ENCODE assay signal across 20 cellular contexts in genomic region chr5:175344331-175345200, GRCh38.
DNase-seq lines count a peak whose midpoint lies in the region; ATAC-seq, FAIRE-seq and TF ChIP-seq lines count a peak whose summit lies in the region.
"Had no signal": no experiment of that assay in that cellular context is flagged by ENCODE, and none has a peak within 500 bp of the region (broad histone marks: within the 10 kb centered on the region; RNA-seq: fewer than 3 reads in every experiment).

No MANE protein-coding gene starts in this region.

- H3K27me3 ChIP-seq in SJSA1 (replicated peaks) (no peaks in the 10 kb centered on the region), foreskin keratinocyte (no peaks in the 10 kb centered on the region)

- H3K4me3 Mint-ChIP-seq in activated naive CD4-positive, alpha-beta T cell treated with anti-CD3 and anti-CD28 coated beads, Interleukin-2, amount 10 ng/mL, durations not matched to agents 7 days and 5 days = no peak overlapping the region
- H3K4me3 Mint-ChIP-seq: activated CD8-positive, alpha-beta memory T cell treated with anti-CD3 and anti-CD28 coated beads, Interleukin-2, amount 10 ng/mL, durations not matched to agents 7 days and 5 days; activated naive CD4-positive, alpha-beta T cell treated with anti-CD3 and anti-CD28 coated beads, Interleukin-2, amount 50 U/mL, for 24 hours; HFFc6; nephron; stimulated activated naive CD8-positive, alpha-beta T cell treated with anti-CD3 and anti-CD28 coated beads, Interleukin-15, Interleukin-2, amounts not matched to agents 100 ng/mL and 50 ng/mL, for 24 hours had no signal

- peaks cover 53% of the 10 kb centered on the region for H3K4me1 ChIP-seq in SJSA1 (replicated peaks)
- H3K4me1 ChIP-seq in foreskin keratinocyte = peaks cover 32% of the 10 kb centered on the region

- CTCF ChIA-PET in activated naive CD4-positive, alpha-beta T cell treated with anti-CD3 and anti-CD28 coated beads, Interleukin-2, amount 10 ng/mL, durations not matched to agents 7 days and 5 days (lab: Charles Lee) = no interaction called here

- H3K9me3 Mint-ChIP-seq in activated naive CD4-positive, alpha-beta T cell treated with anti-CD3 and anti-CD28 coated beads, Interleukin-2, amount 10 ng/mL, durations not matched to agents 7 days and 5 days = peaks cover 2% of the 10 kb centered on the region
- H3K9me3 Mint-ChIP-seq: nephron; stimulated activated naive CD8-positive, alpha-beta T cell treated with anti-CD3 and anti-CD28 coated beads, Interleukin-15, Interleukin-2, amounts not matched to agents 100 ng/mL and 50 ng/mL, for 24 hours had no signal

- no peaks in the 10 kb centered on the region for H3K27me3 Mint-ChIP-seq in activated naive CD4-positive, alpha-beta T cell treated with anti-CD3 and anti-CD28 coated beads, Interleukin-2, amount 10 ng/mL, durations not matched to agents 7 days and 5 days
- H3K27me3 Mint-ChIP-seq: activated CD8-positive, alpha-beta memory T cell treated with anti-CD3 and anti-CD28 coated beads, Interleukin-2, amount 10 ng/mL, durations not matched to agents 7 days and 5 days had no signal

- ATAC-seq in foreskin keratinocyte = peak; percentile 60
- ATAC-seq: activated CD8-positive, alpha-beta memory T cell treated with anti-CD3 and anti-CD28 coated beads, Interleukin-2, amount 10 ng/mL, durations not matched to agents 7 days and 5 days; sciatic nerve had no signal

- no peaks in the 10 kb centered on the region for H3K36me3 ChIP-seq in SJSA1

- H3K27ac ChIP-seq in SJSA1 (peak overlapping the region; percentile 42), foreskin keratinocyte (peak overlapping the region; percentile 8)
- H3K27ac ChIP-seq: VCaP had no signal

- no peak overlapping the region for H3K4me3 ChIP-seq in SJSA1

- no peaks in the 10 kb centered on the region for H3K36me3 Mint-ChIP-seq in activated naive CD4-positive, alpha-beta T cell treated with anti-CD3 and anti-CD28 coated beads, Interleukin-2, amount 10 ng/mL, durations not matched to agents 7 days and 5 days
- H3K36me3 Mint-ChIP-seq: activated CD8-positive, alpha-beta memory T cell treated with anti-CD3 and anti-CD28 coated beads, Interleukin-2, amount 10 ng/mL, durations not matched to agents 7 days and 5 days; activated naive CD4-positive, alpha-beta T cell treated with anti-CD3 and anti-CD28 coated beads, Interleukin-2, amount 50 U/mL, for 24 hours had no signal

- DNase-seq in NCI-H2196 (lab: John Stamatoyannopoulos, UW; ENCODE audit: unreplicated experiment) = peak; percentile 11
- no peak for DNase-seq in NCI-H2196 treated with DMSO at 0.1 percent for 48 hours (lab: John Stamatoyannopoulos, UW; ENCODE audit: unreplicated experiment)
- DNase-seq in SJSA1 (ENCODE audit: low read depth in 1 of 2, low spot score in 2 of 2) = peak; percentile 92 to 97
- peak; percentile 85 to 89 for DNase-seq in foreskin keratinocyte
- peak; percentile 81 for DNase-seq in urothelium cell line (ENCODE audit: low spot score)
- DNase-seq in activated naive CD4-positive, alpha-beta T cell treated with anti-CD3 and anti-CD28 coated beads, Interleukin-2, amount 10 ng/mL, durations not matched to agents 7 days and 5 days = no peak
- no peak for DNase-seq in activated T-cell treated with anti-CD3 and anti-CD28 coated beads for 4 hours
- no peak for DNase-seq in GM19240 (ENCODE audit: insufficient read length, low spot score)
- DNase-seq: 8988T; activated CD8-positive, alpha-beta memory T cell treated with anti-CD3 and anti-CD28 coated beads, Interleukin-2, amount 10 ng/mL, durations not matched to agents 7 days and 5 days; HFFc6; NCI-H2107; NK-92 treated with Interleukin-12 subunit alpha and Interleukin-12 subunit beta, amount 100 ng/mL, for 24 hours; SK-N-SH had no signal

- no peak overlapping the region for H3K27ac Mint-ChIP-seq in activated naive CD4-positive, alpha-beta T cell treated with anti-CD3 and anti-CD28 coated beads, Interleukin-2, amount 10 ng/mL, durations not matched to agents 7 days and 5 days
- H3K27ac Mint-ChIP-seq: activated CD8-positive, alpha-beta memory T cell treated with anti-CD3 and anti-CD28 coated beads, Interleukin-2, amount 10 ng/mL, durations not matched to agents 7 days and 5 days; activated naive CD4-positive, alpha-beta T cell treated with anti-CD3 and anti-CD28 coated beads, Interleukin-2, amount 50 U/mL, for 24 hours; HFFc6; nephron; stimulated activated naive CD8-positive, alpha-beta T cell treated with anti-CD3 and anti-CD28 coated beads, Interleukin-15, Interleukin-2, amounts not matched to agents 100 ng/mL and 50 ng/mL, for 24 hours had no signal

- TF ChIP-seq CTCF in foreskin keratinocyte (conservative IDR thresholded peaks at IDR 0.05) = peak; percentile 24

- no peaks in the 10 kb centered on the region for H3K9me3 ChIP-seq in SJSA1 (replicated peaks)
- H3K9me3 ChIP-seq: SK-N-SH had no signal

- FAIRE-seq in urothelium cell line (lab: Jason Lieb, UNC) = no peak
- FAIRE-seq: D721Med had no signal

- H3K4me1 Mint-ChIP-seq in activated naive CD4-positive, alpha-beta T cell treated with anti-CD3 and anti-CD28 coated beads, Interleukin-2, amount 10 ng/mL, durations not matched to agents 7 days and 5 days = no peaks in the 10 kb centered on the region
- H3K4me1 Mint-ChIP-seq: activated CD8-positive, alpha-beta memory T cell treated with anti-CD3 and anti-CD28 coated beads, Interleukin-2, amount 10 ng/mL, durations not matched to agents 7 days and 5 days; activated naive CD4-positive, alpha-beta T cell treated with anti-CD3 and anti-CD28 coated beads, Interleukin-2, amount 50 U/mL, for 24 hours; nephron had no signal

Comparison
In these comparisons a context has a peak if more than half of its experiments do, and no peak if none do; other contexts are left out.
1. DNase-seq: peak in NCI-H2196 (single experiment), SJSA1 (2 of 2), foreskin keratinocyte (2 of 2) and urothelium cell line (single experiment); none in NCI-H2196 treated with DMSO at 0.1 percent for 48 hours (single experiment), activated naive CD4-positive, alpha-beta T cell treated with anti-CD3 and anti-CD28 coated beads, Interleukin-2, amount 10 ng/mL, durations not matched to agents 7 days and 5 days (single experiment), activated T-cell treated with anti-CD3 and anti-CD28 coated beads for 4 hours (single experiment) and GM19240 (single experiment).